Comparison of ENCODE assay signal across 33 cellular contexts in the genomic region with DNA sequence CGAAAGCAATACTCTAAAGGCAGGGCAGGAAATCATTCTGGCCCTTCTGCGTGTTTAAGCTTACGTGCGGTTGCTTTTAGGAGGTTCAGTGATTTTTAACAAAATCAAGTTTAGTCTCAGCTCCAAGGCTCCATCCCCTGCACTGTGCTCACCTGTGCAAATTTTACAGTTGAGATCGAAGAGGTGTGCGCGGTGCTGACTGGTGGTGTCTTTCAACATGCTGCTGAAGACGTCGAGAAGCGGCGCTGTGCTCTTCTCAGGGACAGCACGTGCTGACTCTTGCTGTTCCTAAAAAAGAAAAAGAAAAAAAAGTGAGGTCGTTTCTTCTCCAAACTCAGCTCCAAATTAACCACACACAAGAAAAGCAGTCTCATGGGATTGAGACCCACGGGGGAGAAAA. TPM values are rescaled to one million over a fixed set of nuclear protein-coding genes. Genes with fewer than 3 reads are reported as not detected.
"Had no signal": no experiment of that assay in that cellular context is flagged by ENCODE, and none has a peak within 500 bp of the region (broad histone marks: within the 10 kb centered on the region; RNA-seq: fewer than 3 reads in every experiment).

No MANE protein-coding gene starts in this region.

- H3K27me3 Mint-ChIP-seq: activated CD4-positive, alpha-beta memory T cell treated with anti-CD3 and anti-CD28 coated beads for 36 hours; activated naive CD8-positive, alpha-beta T cell; activated T-cell treated with anti-CD3 and anti-CD28 coated beads, Interleukin-2, amount 50 U/mL, for 24 hours; central memory CD8-positive, alpha-beta T cell had no signal

- FAIRE-seq: TTC549 had no signal

- H3K4me3 ChIP-seq: ascending aorta, cardiac muscle cell, Peyer's patch had no signal

- ATAC-seq: activated CD4-positive, CD25-positive, alpha-beta regulatory T cell treated with anti-CD3 and anti-CD28 coated beads, Interleukin-2, amount 50 U/mL, for 24 hours; PC-3; Right ventricle myocardium inferior had no signal

- H3K9me3 ChIP-seq: ascending aorta, Peyer's patch had no signal

- H3K27ac Mint-ChIP-seq: activated CD4-positive, alpha-beta memory T cell treated with anti-CD3 and anti-CD28 coated beads for 36 hours; activated naive CD8-positive, alpha-beta T cell; activated T-cell treated with anti-CD3 and anti-CD28 coated beads, Interleukin-2, amount 50 U/mL, for 24 hours; activated T-helper 2 cell treated with anti-CD3 and anti-CD28 coated beads, Interferon-gamma antibody, Interleukin-2, Interleukin-4, amounts not matched to agents 10 μg/mL and 5 μg/mL and 100 μg/mL, durations not matched to agents 14 hours and 24 hours and 36 hours; T-helper 2 cell treated with Interferon-gamma antibody and Interleukin-4, amounts not matched to agents 5 μg/mL and 100 μg/mL, for 36 hours had no signal

- DNase-seq: activated CD4-positive, alpha-beta memory T cell treated with anti-CD3 and anti-CD28 coated beads for 36 hours; activated CD4-positive, alpha-beta T cell treated with anti-CD3 and anti-CD28 coated beads for 4 hours; activated CD4-positive, alpha-beta T cell treated with anti-CD3 and anti-CD28 coated beads, Interleukin-2, amount 50 U/mL, for 1 hour; activated gamma-delta T cell; activated naive CD4-positive, alpha-beta T cell treated with Interleukin-2 at 50 U/mL for 16 hours; activated T-cell treated with anti-CD3 and anti-CD28 coated beads, Interleukin-2, amount 50 U/mL, for 24 hours; amygdala; NCI-H1092 treated with DMSO at 0.1 percent for 48 hours; NCI-H1417; NCI-H146; NCI-H187; NCI-H2029 treated with DMSO at 0.1 percent for 48 hours; NCI-H2107; NCI-H2171; NCI-H510A; NCI-H526; NCI-H748 treated with DMSO at 0.1 percent for 48 hours; NK-92 treated with Interleukin-12 subunit alpha and Interleukin-12 subunit beta, amount 100 ng/mL, for 24 hours; PC-3; Peyer's patch; RPMI8226; SIG-M5 had no signal

- H3K9me3 Mint-ChIP-seq: activated CD4-positive, alpha-beta memory T cell treated with anti-CD3 and anti-CD28 coated beads for 36 hours; activated T-cell treated with anti-CD3 and anti-CD28 coated beads, Interleukin-2, amount 50 U/mL, for 24 hours; activated T-helper 2 cell treated with anti-CD3 and anti-CD28 coated beads, Interferon-gamma antibody, Interleukin-2, Interleukin-4, amounts not matched to agents 10 μg/mL and 5 μg/mL and 100 μg/mL, durations not matched to agents 14 hours and 24 hours and 36 hours; central memory CD8-positive, alpha-beta T cell; T-helper 2 cell treated with Interferon-gamma antibody and Interleukin-4, amounts not matched to agents 5 μg/mL and 100 μg/mL, for 36 hours had no signal

- H3K4me3 Mint-ChIP-seq: activated CD4-positive, alpha-beta memory T cell treated with anti-CD3 and anti-CD28 coated beads for 36 hours; activated naive CD8-positive, alpha-beta T cell; activated T-cell treated with anti-CD3 and anti-CD28 coated beads, Interleukin-2, amount 50 U/mL, for 24 hours; central memory CD8-positive, alpha-beta T cell; T-helper 2 cell treated with Interferon-gamma antibody and Interleukin-4, amounts not matched to agents 5 μg/mL and 100 μg/mL, for 36 hours had no signal

- H3K27ac ChIP-seq: ascending aorta, cardiac muscle cell, Peyer's patch had no signal

- H3K27me3 ChIP-seq: ascending aorta, cardiac muscle cell, Peyer's patch had no signal

RNA-seq across cellular contexts. Expression of a gene that starts 58.2 kb away (rescaled TPM):
- total RNA-seq: M059J, PC-3, SK-MEL-5 had no signal
